Comparison of ENCODE assay signal across 8 cellular contexts in the genomic region with DNA sequence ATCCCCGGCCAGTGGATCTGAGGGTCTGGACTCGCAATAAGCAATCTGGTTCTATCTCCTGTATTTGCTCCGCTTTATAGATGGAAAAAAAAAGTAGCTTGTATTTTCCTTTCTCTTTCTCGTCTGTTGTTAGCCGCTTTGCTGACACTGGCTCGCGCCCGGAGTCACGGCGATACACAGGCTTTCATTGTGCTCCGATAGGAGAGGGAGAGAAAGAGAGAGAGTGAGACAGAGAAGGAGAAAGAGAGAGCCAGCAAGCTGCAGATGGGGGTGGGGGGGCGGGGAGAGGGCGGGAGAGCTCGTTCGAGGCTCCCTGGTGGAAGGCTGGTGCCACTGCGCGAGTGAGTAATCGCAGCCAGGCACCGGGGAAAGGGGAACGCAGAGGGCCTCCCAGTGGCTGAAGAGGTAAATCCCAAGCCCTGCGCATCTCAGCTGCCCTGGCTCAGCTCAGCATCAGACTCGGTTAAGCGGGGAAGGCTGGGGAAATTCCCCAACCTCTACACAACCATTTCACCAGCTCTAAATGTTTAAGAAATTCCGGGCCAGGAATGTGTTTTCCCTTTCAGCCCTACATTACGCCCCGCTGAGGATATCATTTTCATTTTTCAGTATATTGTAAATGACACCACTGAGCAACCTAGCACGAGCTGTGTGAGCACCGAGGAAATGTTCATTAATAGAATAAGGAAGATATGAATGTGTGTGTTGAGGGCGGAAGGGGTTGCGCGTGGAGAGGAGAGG. TPM values are rescaled to one million over a fixed set of nuclear protein-coding genes. Genes with fewer than 3 reads are reported as not detected.
A peak's percentile ranks its signal among the peaks of the same experiment; 100 is the strongest.
DNase-seq lines count a peak whose midpoint lies in the region; ATAC-seq and TF ChIP-seq lines count a peak whose summit lies in the region.

MAML2 (minus strand) TSS at position 225 of the 741 bp plus-strand sequence. CDS start 1,300 bp downstream, outside the sequence.

- H3K27ac ChIP-seq in BLaER1 treated with 17β-estradiol and CSF1 and Interleukin-3, amounts not matched to agents 10 nM and 100 nM: peak within 1 kb of the TSS in 8 of 11 experiments; percentile 6 to 85 (median 68); a peak in 14 of 22 replicates
- H3K27ac ChIP-seq in liver (ENCODE audit: low read depth in 1 of 2, low read length in 2 of 2): peak within 1 kb of the TSS; percentile 47 to 74

- H3K4me1 ChIP-seq in BLaER1 treated with 17β-estradiol and CSF1 and Interleukin-3, amounts not matched to agents 10 nM and 100 nM: peaks cover 14 to 46% (median 35%) of the 10 kb centered on the region in 10 experiments; a peak in 19 of 20 replicates
- H3K4me1 ChIP-seq in liver (ENCODE audit: control insufficient read depth in 4 of 4, insufficient read depth in 4 of 4, low read length in 3 of 4): peaks cover 2 to 18% (median 6%) of the 10 kb centered on the region in 4 donors

- H4K20me1 ChIP-seq in BLaER1 treated with 17β-estradiol and CSF1 and Interleukin-3, amounts not matched to agents 10 nM and 100 nM: peaks cover 0 to 9% (median 0%) of the 10 kb centered on the region in 11 experiments; a peak in 5 of 22 replicates

- peak within 1 kb of the TSS; percentile 61 to 94 (median 68) for H3K4me3 ChIP-seq in BLaER1 treated with 17β-estradiol and CSF1 and Interleukin-3, amounts not matched to agents 10 nM and 100 nM
- H3K4me3 ChIP-seq in liver (ENCODE audit: low read depth in 1 of 3, low read length in 3 of 3): peak within 1 kb of the TSS; percentile 43 to 81 (median 59)

- TF ChIP-seq CTCF in liver (IDR thresholded peaks at IDR 0.05; ENCODE audit: low read depth, low read length, missing input control): peak; percentile 92

- H3K27me3 ChIP-seq in BLaER1 treated with 17β-estradiol and CSF1 and Interleukin-3, amounts not matched to agents 10 nM and 100 nM: peaks cover 0 to 31% (median 24%) of the 10 kb centered on the region in 11 experiments; a peak in 17 of 22 replicates
- no peaks in the 10 kb centered on the region for H3K27me3 ChIP-seq in liver (ENCODE audit: control insufficient read depth in 4 of 4, insufficient read depth in 4 of 4, low read length in 3 of 4)

- peaks cover 0 to 8% (median under 1%) of the 10 kb centered on the region in 11 experiments; a peak in 9 of 22 replicates for H3K9me3 ChIP-seq in BLaER1 treated with 17β-estradiol and CSF1 and Interleukin-3, amounts not matched to agents 10 nM and 100 nM (replicated peaks in 1 of 11)
- H3K9me3 ChIP-seq in liver (ENCODE audit: control insufficient read depth in 4 of 4, low read length in 3 of 4): no peaks in the 10 kb centered on the region

- H3K36me3 ChIP-seq in BLaER1 treated with 17β-estradiol and CSF1 and Interleukin-3, amounts not matched to agents 10 nM and 100 nM: peaks cover 0 to 16% (median 0%) of the 10 kb centered on the region in 11 experiments; a peak in 3 of 22 replicates
- no peaks in the 10 kb centered on the region for H3K36me3 ChIP-seq in liver (ENCODE audit: control insufficient read depth in 4 of 4, insufficient read depth in 3 of 4, low read depth in 1 of 4, low read length in 3 of 4)

- peak; percentile 78 for ATAC-seq in GM19351 (IDR thresholded peaks at IDR 0.05; ENCODE audit: unreplicated experiment)
- peak; percentile 83 for ATAC-seq in HG03520 (IDR thresholded peaks at IDR 0.05; ENCODE audit: unreplicated experiment)

- peak; percentile 86 to 89 for TF ChIP-seq RAD21 in liver (IDR thresholded peaks at IDR 0.05)

- WGBS in liver: 9% methylated on average over 31 of the region's 31 CpGs

- peak within 1 kb of the TSS; percentile 56 to 90 (median 77) for H3K9ac ChIP-seq in BLaER1 treated with 17β-estradiol and CSF1 and Interleukin-3, amounts not matched to agents 10 nM and 100 nM
- peak within 1 kb of the TSS; percentile 43 to 85 for H3K9ac ChIP-seq in liver (ENCODE audit: low read depth in 1 of 2, low read length in 2 of 2)

- peak; percentile 76 for DNase-seq in NCI-H748 (lab: John Stamatoyannopoulos, UW; ENCODE audit: unreplicated experiment)
- peak; percentile 88 to 92 for DNase-seq in activated CD4-positive, alpha-beta T cell treated with anti-CD3 and anti-CD28 coated beads, Interleukin-2, amount 50 U/mL, for 4 hours
- DNase-seq in dermis blood vessel endothelial cell: peak; percentile 96
- peak; percentile 87 for DNase-seq in stimulated activated CD4-positive, alpha-beta T cell treated with anti-CD3 and anti-CD28 coated beads, Interleukin-4, amount 100 ng/mL, for 1 hour

- peak within 1 kb of the TSS; percentile 74 to 98 (median 82) for H3K4me2 ChIP-seq in BLaER1 treated with 17β-estradiol and CSF1 and Interleukin-3, amounts not matched to agents 10 nM and 100 nM

TF ChIP-seq in liver, 16 proteins besides CTCF, POLR2A, EP300 and RAD21:
- TF ChIP-seq JUND (IDR thresholded peaks at IDR 0.05) (peak; percentile 11 to 39), YY1 (IDR thresholded peaks at IDR 0.05) (peak; percentile 34), GABPA (IDR thresholded peaks at IDR 0.05 in 1 of 2, conservative IDR thresholded peaks at IDR 0.05 in 1 of 2) (no peak)

RNA-seq across cellular contexts. Expression of gene MAML2, which starts in this region (rescaled TPM):
- 6.3 and 8.7 TPM in 2 replicates for total RNA-seq in dermis blood vessel endothelial cell
- total RNA-seq in liver: 1 to 10 TPM; 2.1 TPM
- under 1 TPM; 0.56 to 0.69 TPM for polyA plus RNA-seq in liver

Comparison
In these comparisons a context has a peak if more than half of its experiments do, and no peak if none do; other contexts are left out.
1. Peak in every context shown above with its lines: DNase-seq, ATAC-seq, H3K4me3 ChIP-seq and H3K27ac ChIP-seq.